15 cellular contexts compared by ENCODE assay signal in genomic region chr5:178732281-178732680, GRCh38.
"Had no signal": no experiment of that assay in that cellular context is flagged by ENCODE, and none has a peak within 500 bp of the region (broad histone marks: within the 10 kb centered on the region; RNA-seq: fewer than 3 reads in every experiment).

No MANE protein-coding gene starts in this region.

- ATAC-seq: activated CD4-positive, CD25-positive, alpha-beta regulatory T cell treated with anti-CD3 and anti-CD28 coated beads, Interleukin-2, amount 50 U/mL, for 24 hours; gastroesophageal sphincter; left lung; naive thymus-derived CD8-positive, alpha-beta T cell had no signal

- H3K27me3 ChIP-seq: cardiac muscle cell, colonic mucosa, gastroesophageal sphincter, left lung, sigmoid colon, spleen, stomach had no signal

- H3K27ac ChIP-seq: cardiac muscle cell, colonic mucosa, gastroesophageal sphincter, sigmoid colon, stomach, thoracic aorta had no signal

- H3K36me3 ChIP-seq: cardiac muscle cell, colonic mucosa had no signal

- DNase-seq: activated CD4-positive, alpha-beta T cell treated with anti-CD3 and anti-CD28 coated beads, Interleukin-2, amount 50 U/mL, for 1 hour; activated CD8-positive, alpha-beta memory T cell treated with anti-CD3 and anti-CD28 coated beads for 24 hours; activated naive CD4-positive, alpha-beta T cell treated with Interleukin-2 at 50 U/mL for 16 hours; colonic mucosa; kidney; mammary epithelial cell; naive thymus-derived CD8-positive, alpha-beta T cell; sigmoid colon; spleen; stomach had no signal

- H3K4me3 ChIP-seq: cardiac muscle cell, colonic mucosa, gastroesophageal sphincter, left lung, sigmoid colon, spleen, stomach, thoracic aorta had no signal

- H3K9me3 ChIP-seq: colonic mucosa, stomach, thoracic aorta had no signal

- H3K4me1 ChIP-seq: colonic mucosa had no signal
